27 cellular contexts compared by ENCODE assay signal in the genomic region with DNA sequence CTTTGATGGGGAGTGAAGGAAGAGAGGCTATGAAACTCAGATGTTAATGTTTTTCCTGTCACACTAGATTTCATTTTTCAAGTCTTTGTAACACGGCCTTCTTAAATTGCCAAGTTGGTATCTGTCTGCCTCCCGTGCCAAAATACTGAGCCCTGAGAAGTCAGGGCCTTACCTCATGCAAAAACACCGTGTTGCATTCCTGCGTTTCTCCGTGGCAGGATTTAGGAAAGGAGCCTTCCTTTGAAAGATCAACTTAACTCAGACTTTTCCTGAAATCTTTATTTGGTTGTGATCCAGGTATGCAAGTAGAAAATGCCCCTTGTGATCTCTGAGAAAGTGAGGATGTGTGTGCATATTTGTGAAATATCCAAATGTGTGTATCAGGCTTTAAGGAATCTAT.
A peak's percentile ranks its signal among the peaks of the same experiment; 100 is the strongest.
DNase-seq lines count a peak whose midpoint lies in the region; ATAC-seq, FAIRE-seq and TF ChIP-seq lines count a peak whose summit lies in the region.
"Had no signal": no experiment of that assay in that cellular context is flagged by ENCODE, and none has a peak within 500 bp of the region (broad histone marks: within the 10 kb centered on the region; RNA-seq: fewer than 3 reads in every experiment).

No MANE protein-coding gene starts in this region.

- no peak overlapping the region for H2BK12ac ChIP-seq in H1 (ENCODE audit: low read depth, low read length)

- no peak for TF ChIP-seq RAD21 in H1 (IDR thresholded peaks at IDR 0.05 in 1 of 2, conservative IDR thresholded peaks at IDR 0.05 in 1 of 2; ENCODE audit: low read depth in 2 of 2, low read length in 2 of 2)

- H3K27me3 ChIP-seq in H1 (replicated peaks in 1 of 4; ENCODE audit: control insufficient read depth in 3 of 4, extremely low read depth in 1 of 4, insufficient read depth in 3 of 4, low read length in 3 of 4): no peaks in the 10 kb centered on the region
- H3K27me3 ChIP-seq in skeletal muscle satellite cell (ENCODE audit: control insufficient read depth, insufficient read depth, low read length): no peaks in the 10 kb centered on the region
- H3K27me3 ChIP-seq: Peyer's patch, tibial nerve had no signal

- H3K9ac ChIP-seq in H1 (replicated peaks in 1 of 4; ENCODE audit: extremely low read depth in 1 of 4, low read depth in 3 of 4, low read length in 3 of 4) (no peak overlapping the region), skeletal muscle satellite cell (ENCODE audit: low read depth, low read length) (no peak overlapping the region)

- H3K27ac ChIP-seq in H1 (ENCODE audit: low read depth, low read length): no peak overlapping the region
- H3K27ac ChIP-seq: 22Rv1, lower lobe of right lung, Peyer's patch, tibial nerve, VCaP had no signal

- peaks cover 2% of the 10 kb centered on the region; the same call in 1 of the 2 replicates for H3K23me2 ChIP-seq in H1 (ENCODE audit: low read depth, low read length)

- 70% methylated on average over 5 of the region's 5 CpGs; no CpG with 5 or more reads in 1 of the 2 experiments for whole genome bisulfite sequencing in H1 (ENCODE audit: extremely low coverage in 1 of 2, insufficient coverage in 1 of 2, insufficient read length in 1 of 2, insufficient replicate concordance in 2 of 2, low coverage in 1 of 2, low lambda C conversion rate in 2 of 2, missing lambda C conversion rate in 1 of 2), 2 experiments

- no peak overlapping the region for H2BK120ac ChIP-seq in H1 (replicated peaks; ENCODE audit: low read depth, low read length)

- POLR2A ChIA-PET in H1 (lab: Charles Lee; ENCODE audit: partially characterized antibody): no interaction called here

- H3K27ac Mint-ChIP-seq in type B pancreatic cell: no peak overlapping the region
- H3K27ac Mint-ChIP-seq: activated naive CD8-positive, alpha-beta T cell treated with anti-CD3 and anti-CD28 coated beads for 36 hours; activated T-helper 2 cell treated with anti-CD3 and anti-CD28 coated beads, Interferon-gamma antibody, Interleukin-2, Interleukin-4, amounts not matched to agents 10 μg/mL and 5 μg/mL and 100 μg/mL, durations not matched to agents 14 hours and 24 hours and 36 hours; CD4-positive, alpha-beta memory T cell; dendritic cell treated with granulocyte-macrophage colony-stimulating factor and Interleukin-4, amounts not matched to agents 40 ng/mL and 50 ng/mL, for 4 days; immature natural killer cell had no signal

- ATAC-seq in HG02885 (IDR thresholded peaks at IDR 0.05; ENCODE audit: poor library complexity, unreplicated experiment) (no peak), left ventricle myocardium superior (no peak)
- ATAC-seq: lower lobe of right lung; stimulated activated naive CD8-positive, alpha-beta T cell treated with anti-CD3 and anti-CD28 coated beads, Interleukin-15, amount 100 ng/mL, for 72 hours had no signal

- no peak overlapping the region for H3K4me3 ChIP-seq in H1 (ENCODE audit: extremely low read depth in 1 of 4, insufficient read depth in 2 of 4, low read depth in 3 of 4, low read length in 4 of 4)
- no peak overlapping the region for H3K4me3 ChIP-seq in skeletal muscle satellite cell (ENCODE audit: low read length)
- H3K4me3 ChIP-seq: lower lobe of right lung, Peyer's patch, tibial nerve had no signal

- TF ChIP-seq CTCF in H1 (IDR thresholded peaks at IDR 0.05; ENCODE audit: control extremely low read depth in 1 of 3, insufficient read depth in 1 of 3, low read depth in 1 of 3, low read length in 3 of 3): no peak
- TF ChIP-seq CTCF in type B pancreatic cell (conservative IDR thresholded peaks at IDR 0.05): no peak

- H3K4me2 ChIP-seq in H1 (ENCODE audit: insufficient read depth in 1 of 2, low read depth in 2 of 2, low read length in 2 of 2) (no peak overlapping the region), skeletal muscle satellite cell (ENCODE audit: low read length) (peak overlapping the region; percentile 32)

- TF ChIP-seq EP300 in H1 (IDR thresholded peaks at IDR 0.05; ENCODE audit: borderline replicate concordance in 1 of 2, low read depth in 2 of 2, low read length in 2 of 2): no peak

- peaks cover 0 to 2% (median 0%) of the 10 kb centered on the region in 4 experiments; a peak in 1 of 7 replicates for H3K4me1 ChIP-seq in H1 (replicated peaks in 1 of 4; ENCODE audit: control insufficient read depth in 3 of 4, insufficient read depth in 4 of 4, low read length in 3 of 4)
- H3K4me1 ChIP-seq in skeletal muscle satellite cell (ENCODE audit: control insufficient read depth, insufficient read depth, low read length): peaks cover 8% of the 10 kb centered on the region
- H3K4me1 ChIP-seq: lower lobe of right lung, Peyer's patch, tibial nerve had no signal

- no peak overlapping the region for H3K4me3 Mint-ChIP-seq in type B pancreatic cell
- H3K4me3 Mint-ChIP-seq: activated naive CD8-positive, alpha-beta T cell treated with anti-CD3 and anti-CD28 coated beads for 36 hours; CD4-positive, alpha-beta memory T cell; dendritic cell treated with granulocyte-macrophage colony-stimulating factor and Interleukin-4, amounts not matched to agents 40 ng/mL and 50 ng/mL, for 4 days; immature natural killer cell; stimulated activated naive CD8-positive, alpha-beta T cell treated with anti-CD3 and anti-CD28 coated beads, Interleukin-15, amount 100 ng/mL, for 72 hours had no signal

- no peak overlapping the region for H2BK20ac ChIP-seq in H1 (ENCODE audit: low read length)

- H3K14ac ChIP-seq in H1 (ENCODE audit: insufficient read length): no peak overlapping the region

- H3K18ac ChIP-seq in H1 (ENCODE audit: extremely low read depth, low read length): no peak overlapping the region

- no peak overlapping the region for H3K23ac ChIP-seq in H1 (ENCODE audit: insufficient read length)

- no peaks in the 10 kb centered on the region for H3K27me3 Mint-ChIP-seq in type B pancreatic cell
- H3K27me3 Mint-ChIP-seq: activated naive CD8-positive, alpha-beta T cell treated with anti-CD3 and anti-CD28 coated beads for 36 hours; CD4-positive, alpha-beta memory T cell; dendritic cell treated with granulocyte-macrophage colony-stimulating factor and Interleukin-4, amounts not matched to agents 40 ng/mL and 50 ng/mL, for 4 days; stimulated activated naive CD8-positive, alpha-beta T cell treated with anti-CD3 and anti-CD28 coated beads, Interleukin-15, amount 100 ng/mL, for 72 hours had no signal

- no peak overlapping the region for H4K91ac ChIP-seq in H1 (replicated peaks; ENCODE audit: insufficient read length, low read length)

- no peak overlapping the region for H4K5ac ChIP-seq in H1 (ENCODE audit: insufficient read length, low read depth, low read length)

- no peak overlapping the region for H4K8ac ChIP-seq in H1 (ENCODE audit: extremely low read depth, insufficient read depth, low read length)

- H3K36me3 ChIP-seq in H1 (ENCODE audit: control insufficient read depth in 2 of 4, insufficient read depth in 4 of 4, low read length in 3 of 4) (no peaks in the 10 kb centered on the region), skeletal muscle satellite cell (ENCODE audit: insufficient read depth, low read length) (no peaks in the 10 kb centered on the region)
- H3K36me3 ChIP-seq: lower lobe of right lung, Peyer's patch, tibial nerve had no signal

- H2AK5ac ChIP-seq in H1 (ENCODE audit: low read depth, low read length): no peak overlapping the region

- CTCF ChIA-PET in H1 (lab: Charles Lee; ENCODE audit: partially characterized antibody): no interaction called here

- no peaks in the 10 kb centered on the region for H3K79me2 ChIP-seq in H1 (ENCODE audit: control insufficient read depth in 1 of 2, insufficient read depth in 2 of 2, low read length in 2 of 2)

- peak; percentile 40 for DNase-seq in NCI-H82 (lab: John Stamatoyannopoulos, UW)
- no peak for DNase-seq in NCI-H82 treated with DMSO at 0.1 percent for 48 hours (lab: John Stamatoyannopoulos, UW; ENCODE audit: unreplicated experiment)
- DNase-seq in H1 (ENCODE audit: low read depth in 1 of 2, low spot score in 2 of 2): no peak
- DNase-seq in kidney tubule cell (ENCODE audit: low spot score): peak; percentile 64
- no peak for DNase-seq in type B pancreatic cell (ENCODE audit: extremely low spot score, unreplicated experiment)
- DNase-seq in left ventricle myocardium superior: no peak
- DNase-seq: activated CD4-positive, alpha-beta T cell treated with anti-CD3 and anti-CD28 coated beads, Interleukin-2, amount 50 U/mL, for 4 hours; activated CD8-positive, alpha-beta memory T cell treated with anti-CD3 and anti-CD28 coated beads, Interleukin-2, amount 50 U/mL, for 4 hours; activated naive CD8-positive, alpha-beta T cell treated with anti-CD3 and anti-CD28 coated beads for 36 hours; CD4-positive, alpha-beta memory T cell; GF-D8; immature natural killer cell; lower lobe of right lung; NCI-H1105; NCI-H2081 treated with DMSO at 0.1 percent for 48 hours; NCI-H446 treated with DMSO at 0.1 percent for 48 hours; nucleus accumbens; Peyer's patch; stimulated activated naive CD8-positive, alpha-beta T cell treated with anti-CD3 and anti-CD28 coated beads, Interleukin-15, amount 100 ng/mL, for 72 hours; T-helper 2 cell had no signal

- H3K9me3 ChIP-seq in H1 (ENCODE audit: insufficient read depth in 2 of 2, low read depth in 1 of 2, low read length in 1 of 2) (no peaks in the 10 kb centered on the region), skeletal muscle satellite cell (replicated peaks; ENCODE audit: low read length) (no peaks in the 10 kb centered on the region)
- H3K9me3 ChIP-seq: lower lobe of right lung, Peyer's patch had no signal

- H2BK5ac ChIP-seq in H1 (ENCODE audit: low read depth, low read length): no peak overlapping the region

- no peak for TF ChIP-seq POLR2A in H1 (IDR thresholded peaks at IDR 0.05; ENCODE audit: control extremely low read depth in 1 of 2, low read depth in 2 of 2, low read length in 2 of 2)

- FAIRE-seq in H1 (lab: Jason Lieb, UNC): no peak

- peaks cover 12% of the 10 kb centered on the region for H3K4me1 Mint-ChIP-seq in type B pancreatic cell (ENCODE audit: unreplicated experiment)
- H3K4me1 Mint-ChIP-seq: activated naive CD8-positive, alpha-beta T cell treated with anti-CD3 and anti-CD28 coated beads for 36 hours; CD4-positive, alpha-beta memory T cell; immature natural killer cell; stimulated activated naive CD8-positive, alpha-beta T cell treated with anti-CD3 and anti-CD28 coated beads, Interleukin-15, amount 100 ng/mL, for 72 hours had no signal

- no peaks in the 10 kb centered on the region for H3K36me3 Mint-ChIP-seq in type B pancreatic cell
- H3K36me3 Mint-ChIP-seq: CD4-positive, alpha-beta memory T cell; immature natural killer cell had no signal

- no peak overlapping the region for H2BK15ac ChIP-seq in H1 (ENCODE audit: low read length)

- H3K56ac ChIP-seq in H1 (replicated peaks; ENCODE audit: insufficient read length, low read depth, low read length): no peak overlapping the region

- intact Hi-C loops in left ventricle myocardium superior (cut with micrococcal nuclease): no loop called here

- peaks cover 4% of the 10 kb centered on the region for H3K9me3 Mint-ChIP-seq in type B pancreatic cell
- H3K9me3 Mint-ChIP-seq: activated naive CD8-positive, alpha-beta T cell treated with anti-CD3 and anti-CD28 coated beads for 36 hours had no signal

- no peak overlapping the region for H3K4ac ChIP-seq in H1 (replicated peaks; ENCODE audit: insufficient read length, low read depth, low read length)

- H4K20me1 ChIP-seq in H1 (replicated peaks in 1 of 2; ENCODE audit: control insufficient read depth in 1 of 2, insufficient read depth in 2 of 2, low read length in 2 of 2): no peaks in the 10 kb centered on the region

- H3K79me1 ChIP-seq in H1 (ENCODE audit: low read depth, low read length): no peaks in the 10 kb centered on the region

- peak overlapping the region; percentile 82 for H2AFZ ChIP-seq in H1 (ENCODE audit: low read length)

Comparison
In these comparisons a context has a peak if more than half of its experiments do, and no peak if none do; other contexts are left out.
1. DNase-seq: peak in NCI-H82 (single experiment) and kidney tubule cell (single experiment); none in NCI-H82 treated with DMSO at 0.1 percent for 48 hours (single experiment), H1 (0 of 2), type B pancreatic cell (single experiment) and left ventricle myocardium superior (single experiment).